ENCODE assay signal across 1 cellular context in genomic region chr5:160119142-160119904, GRCh38.
TF ChIP-seq lines count a peak whose summit lies in the region.

Gene PWWP2A, minus strand, starts transcription at chr5:160119450. Its CDS starts 62 bp downstream, at chr5:160119388.

TF ChIP-seq in HepG2, 621 proteins besides CTCF, POLR2A, EP300 and RAD21 (continued from another document and continues in another):
- TF ChIP-seq ATF4 (CRISPR knock-in tag; IDR thresholded peaks at IDR 0.05) = no peak
- no peak for TF ChIP-seq HNF1A (IDR thresholded peaks at IDR 0.05; ENCODE audit: low read depth)
- TF ChIP-seq HNF1A (CRISPR knock-in tag; IDR thresholded peaks at IDR 0.05; ENCODE audit: borderline replicate concordance) = peak; percentile 46; the same call in 1 of the 2 replicates
- TF ChIP-seq EED (CRISPR knock-in tag; IDR thresholded peaks at IDR 0.05) = peak; percentile 80; the same call in 1 of the 2 replicates
- TF ChIP-seq PHF5A (CRISPR knock-in tag; IDR thresholded peaks at IDR 0.05; ENCODE audit: low read depth, unreplicated experiment) = no peak
- TF ChIP-seq ZBTB3 (CRISPR knock-in tag; IDR thresholded peaks at IDR 0.05; ENCODE audit: borderline replicate concordance, low read depth) = peak; percentile 43; the same call in 1 of the 2 replicates
- peak; percentile 21; the same call in 1 of the 2 replicates for TF ChIP-seq HOXA9 (CRISPR knock-in tag; IDR thresholded peaks at IDR 0.05; ENCODE audit: borderline replicate concordance)
- TF ChIP-seq TBX3 (IDR thresholded peaks at IDR 0.05; ENCODE audit: borderline replicate concordance) = peak; percentile 98
- 0 out of 2 replicates have a peak, but pooled peaks have one; percentile 5 for TF ChIP-seq IKZF5 (CRISPR knock-in tag; IDR thresholded peaks at IDR 0.05)
- peak; percentile 28; the same call in 1 of the 2 replicates for TF ChIP-seq ZNF691 (CRISPR knock-in tag; IDR thresholded peaks at IDR 0.05; ENCODE audit: borderline replicate concordance, low read depth)
- peak; percentile 29; the same call in 1 of the 2 replicates for TF ChIP-seq CSRNP1 (CRISPR knock-in tag; IDR thresholded peaks at IDR 0.05)
- TF ChIP-seq ZNF891 (CRISPR knock-in tag; IDR thresholded peaks at IDR 0.05) = 0 out of 2 replicates have a peak, but pooled peaks have one; percentile 55
- TF ChIP-seq NFE2L1 (CRISPR knock-in tag; IDR thresholded peaks at IDR 0.05; ENCODE audit: borderline replicate concordance) = no peak
- TF ChIP-seq CHD2 (IDR thresholded peaks at IDR 0.05; ENCODE audit: low read depth, low read length) = peak; percentile 56; the same call in 1 of the 2 replicates
- TF ChIP-seq AHR (CRISPR knock-in tag; IDR thresholded peaks at IDR 0.05) = no peak
- TF ChIP-seq ZNF512 (CRISPR knock-in tag; IDR thresholded peaks at IDR 0.05) = no peak
- 0 out of 2 replicates have a peak, but pooled peaks have one; percentile 27 for TF ChIP-seq JUN (CRISPR knock-in tag; IDR thresholded peaks at IDR 0.05)
- peak; percentile 73 for TF ChIP-seq BRD4 (CRISPR knock-in tag; IDR thresholded peaks at IDR 0.05)
- peak; percentile 67; the same call in 1 of the 2 replicates for TF ChIP-seq YEATS2 (CRISPR knock-in tag; IDR thresholded peaks at IDR 0.05; ENCODE audit: borderline replicate concordance)
- TF ChIP-seq RFXANK (CRISPR knock-in tag; IDR thresholded peaks at IDR 0.05) = no peak
- no peak for TF ChIP-seq ATM (IDR thresholded peaks at IDR 0.05; ENCODE audit: borderline replicate concordance)
- peak in 1 of 2 experiments; percentile 27; a peak in 1 of 4 replicates for TF ChIP-seq REST (IDR thresholded peaks at IDR 0.05; ENCODE audit: borderline replicate concordance in 1 of 2, low read depth in 1 of 2, low read length in 2 of 2)
- TF ChIP-seq ZNF775 (CRISPR knock-in tag; IDR thresholded peaks at IDR 0.05; ENCODE audit: borderline replicate concordance) = 0 out of 2 replicates have a peak, but pooled peaks have one; percentile 38
- no peak for TF ChIP-seq ZHX2 (IDR thresholded peaks at IDR 0.05; ENCODE audit: low read depth)
- 0 out of 2 replicates have a peak, but pooled peaks have one; percentile 61 for TF ChIP-seq ZHX2 (CRISPR knock-in tag; IDR thresholded peaks at IDR 0.05; ENCODE audit: borderline replicate concordance)
- no peak for TF ChIP-seq ZNF446 (CRISPR knock-in tag; IDR thresholded peaks at IDR 0.05)
- TF ChIP-seq NR2F6 (IDR thresholded peaks at IDR 0.05) = no peak
- no peak for TF ChIP-seq NR2F6 (CRISPR knock-in tag; IDR thresholded peaks at IDR 0.05)
- peak; percentile 72; the same call in 1 of the 2 replicates for TF ChIP-seq ZIK1 (CRISPR knock-in tag; IDR thresholded peaks at IDR 0.05; ENCODE audit: borderline replicate concordance, low read depth)
- no peak for TF ChIP-seq ZNF432 (CRISPR knock-in tag; IDR thresholded peaks at IDR 0.05; ENCODE audit: borderline replicate concordance)
- TF ChIP-seq ZBTB43 (CRISPR knock-in tag; conservative IDR thresholded peaks at IDR 0.05) = 0 out of 2 replicates have a peak, but pooled peaks have one; percentile 28
- peak; percentile 96 for TF ChIP-seq SP2 (CRISPR knock-in tag; IDR thresholded peaks at IDR 0.05)
